ENCODE assay signal across 8 cellular contexts in genomic region chr10:132571565-132572544, GRCh38. TPM values are rescaled to one million over a fixed set of nuclear protein-coding genes. Genes with fewer than 3 reads are reported as not detected.
DNase-seq lines count a peak whose midpoint lies in the region; ATAC-seq and TF ChIP-seq lines count a peak whose summit lies in the region.

No MANE protein-coding gene starts in this region.

- H3K27me3 Mint-ChIP-seq in GM23338 (ENCODE audit: insufficient read depth, low read depth, poor library complexity), result peaks cover 3% of the 10 kb centered on the region

- H3K9me3 Mint-ChIP-seq in GM23338, result no peaks in the 10 kb centered on the region

- H2AFZ ChIP-seq in GM23338, result no peak overlapping the region

- H3K9me2 ChIP-seq in GM23338 (ENCODE audit: insufficient read depth), result no peaks in the 10 kb centered on the region

- DNase-seq in DMS 273 (lab: John Stamatoyannopoulos, UW; ENCODE audit: unreplicated experiment) (peak; percentile 49), DMS 273 treated with DMSO at 0.1 percent for 48 hours (lab: John Stamatoyannopoulos, UW) (no peak), GM23338 (ENCODE audit: low spot score) (peak; percentile 70), KBM-7 (peak; percentile 84), WERI-Rb-1 (peak; percentile 37), dermis microvascular lymphatic vessel endothelial cell (ENCODE audit: low read depth in 2 of 2) (peak; percentile 62 to 88), mucosa of gallbladder (ENCODE audit: low spot score) (peak; percentile 55), aorta (peak; percentile 56 to 82)

- H3K4me1 ChIP-seq in GM23338 (ENCODE audit: insufficient read depth) (peaks cover 21% of the 10 kb centered on the region), aorta (ENCODE audit: control insufficient read depth in 1 of 2, insufficient read depth in 2 of 2, low read length in 2 of 2) (peaks cover 0 to 2% of the 10 kb centered on the region in 2 donors)

- H3K4me3 Mint-ChIP-seq in GM23338, result no peak overlapping the region

- H3K36me3 ChIP-seq in GM23338 (ENCODE audit: insufficient read depth) (no peaks in the 10 kb centered on the region), WERI-Rb-1 (no peaks in the 10 kb centered on the region), aorta (ENCODE audit: control insufficient read depth in 1 of 2, insufficient read depth in 2 of 2, low read length in 1 of 2) (no peaks in the 10 kb centered on the region)

- H3K4me1 Mint-ChIP-seq in GM23338, result peaks cover 25% of the 10 kb centered on the region

- no peaks in the 10 kb centered on the region for H3K9me3 ChIP-seq in WERI-Rb-1 (ENCODE audit: severe bottlenecking)
- H3K9me3 ChIP-seq in aorta (ENCODE audit: control insufficient read depth, low read length), result no peaks in the 10 kb centered on the region

- H3K27ac Mint-ChIP-seq in GM23338, result no peak overlapping the region

- H3K4me2 ChIP-seq in GM23338, result peak overlapping the region; percentile 14; the same call in 1 of the 2 replicates

- no peaks in the 10 kb centered on the region for H3K27me3 ChIP-seq in GM23338 (ENCODE audit: insufficient read depth)
- H3K27me3 ChIP-seq in WERI-Rb-1 (ENCODE audit: insufficient read depth, low read depth, severe bottlenecking), result no peaks in the 10 kb centered on the region
- no peaks in the 10 kb centered on the region for H3K27me3 ChIP-seq in aorta (ENCODE audit: control insufficient read depth in 1 of 2, insufficient read depth in 2 of 2, low read length in 1 of 2)

- peaks cover 10% of the 10 kb centered on the region for H3K79me2 ChIP-seq in GM23338 (replicated peaks; ENCODE audit: insufficient read depth)

- intact Hi-C loops in aorta (cut with DNase I), result loop anchor here in 1 of 2 donors (1.0 kb wide), 1 partner anchor 108 kb away; no protein-coding TSS in a partner anchor

- 33 to 35% methylated on average over 24 of the region's 24 CpGs for WGBS in aorta, 2 donors

- ATAC-seq in GM23338, result peak; percentile 71
- ATAC-seq in aorta (ENCODE audit: low FRiP score), result peak; percentile 53

- peak overlapping the region; percentile 59; the same call in 1 of the 2 replicates for H3K27ac ChIP-seq in GM23338 (ENCODE audit: low read depth)
- H3K27ac ChIP-seq in WERI-Rb-1, result no peak overlapping the region
- H3K27ac ChIP-seq in aorta (ENCODE audit: low read depth in 1 of 2, low read length in 2 of 2), result peak overlapping the region in 1 of 2 donors; percentile 25

- H4K20me1 ChIP-seq in GM23338 (replicated peaks; ENCODE audit: insufficient read depth), result peaks cover 17% of the 10 kb centered on the region

- in situ Hi-C loops in KBM-7 (cut with MboI; ENCODE audit: low pct_unique_long_range_greater_than_20kb, low sequenced_read_pairs), result no loop called here

- H3F3A ChIP-seq in GM23338 (replicated peaks; ENCODE audit: low read depth), result 0 out of 2 replicates have a peak, but pooled peaks cover 4% of the 10 kb centered on the region

- no peaks in the 10 kb centered on the region for H3K36me3 Mint-ChIP-seq in GM23338 (ENCODE audit: low read depth)

- no peak for TF ChIP-seq CTCF in GM23338 (conservative IDR thresholded peaks at IDR 0.05; ENCODE audit: low read depth in 2 of 2)
- no peak for TF ChIP-seq CTCF in WERI-Rb-1 (IDR thresholded peaks at IDR 0.05; ENCODE audit: low read depth, low read length)

- H3K4me3 ChIP-seq in GM23338 (no peak overlapping the region), WERI-Rb-1 (ENCODE audit: low read depth, low read length) (no peak overlapping the region), aorta (ENCODE audit: low read length in 2 of 2) (no peak overlapping the region)

TF ChIP-seq in GM23338, 12 proteins besides CTCF, POLR2A, EP300 and RAD21 (continues in another document):
- TF ChIP-seq REST (IDR thresholded peaks at IDR 0.05; ENCODE audit: unreplicated experiment), result no peak
- TF ChIP-seq STAT1 (IDR thresholded peaks at IDR 0.05; ENCODE audit: unreplicated experiment), result no peak
- TF ChIP-seq NANOG (IDR thresholded peaks at IDR 0.05; ENCODE audit: borderline replicate concordance), result no peak
- no peak for TF ChIP-seq CREB1 (CRISPR knock-in tag; IDR thresholded peaks at IDR 0.05; ENCODE audit: low read depth)
- TF ChIP-seq JUNB (IDR thresholded peaks at IDR 0.05; ENCODE audit: unreplicated experiment), result no peak

RNA-seq across cellular contexts. Expression of gene INPP5A, which starts 34.3 kb away (rescaled TPM):
- total RNA-seq in GM23338 (2014; rRNA removed; shearing (Covaris generic)), result 40.6 and 42.5 TPM in 2 replicates
- polyA plus RNA-seq in GM23338 (2016; fragmentation: Nextera tagmentation; extraction: Ambion mirVana) (5.6 and 5.9 TPM in 2 replicates), aorta (10 to 100 TPM; 37.7 to 43.4 TPM)
- total RNA-seq in dermis microvascular lymphatic vessel endothelial cell (20.9 and 22.3 TPM in 2 replicates), mucosa of gallbladder (44.4 TPM), aorta (100 to 1,000 TPM in 1 of 2 donors, 10 to 100 TPM in 1; 66.4 to 112 TPM)
